ENCODE assay signal across 19 cellular contexts in the genomic region with DNA sequence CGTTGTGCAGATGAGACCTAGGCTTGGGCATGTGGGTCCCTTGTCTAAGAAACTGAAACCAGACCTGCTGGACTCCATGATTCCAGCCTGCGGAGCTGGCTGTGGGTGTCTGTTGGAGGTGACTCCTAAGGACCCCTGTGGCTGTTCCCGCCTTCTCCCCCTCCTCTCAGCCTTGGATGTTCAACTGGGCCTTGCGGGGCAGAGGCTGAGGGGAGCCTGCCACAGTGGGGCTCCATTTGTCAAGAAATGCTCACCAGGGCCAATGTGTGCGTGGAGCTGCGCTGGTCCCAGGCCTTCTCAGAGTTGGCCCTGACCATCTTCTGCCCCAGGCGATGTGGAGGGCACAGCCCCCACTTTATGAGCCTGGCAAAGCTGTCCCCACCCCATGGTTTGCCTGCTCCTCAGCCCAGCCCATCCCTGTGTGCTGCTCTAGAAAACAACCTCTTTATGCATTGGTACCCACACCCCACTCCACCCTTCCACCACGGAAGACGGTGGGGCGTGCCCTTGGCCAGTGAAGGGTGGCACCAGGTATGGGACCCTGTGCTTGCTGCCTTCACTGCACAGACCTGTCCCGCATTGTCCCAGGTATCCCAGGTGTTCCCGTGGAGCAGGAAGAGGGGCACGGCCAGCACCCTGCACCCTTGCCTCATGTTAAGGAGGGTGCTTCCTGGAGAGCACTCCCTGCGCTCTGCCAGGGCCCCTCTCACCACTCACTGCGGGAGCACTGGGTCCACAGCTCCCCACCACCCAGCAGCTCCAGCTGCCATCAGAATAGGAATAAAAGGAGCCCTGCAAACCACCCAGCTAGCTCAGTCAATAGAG. TPM values are rescaled to one million over a fixed set of nuclear protein-coding genes. Genes with fewer than 3 reads are reported as not detected.
DNase-seq lines count a peak whose midpoint lies in the region; ATAC-seq, FAIRE-seq and TF ChIP-seq lines count a peak whose summit lies in the region.
"Had no signal": no experiment of that assay in that cellular context is flagged by ENCODE, and none has a peak within 500 bp of the region (broad histone marks: within the 10 kb centered on the region; RNA-seq: fewer than 3 reads in every experiment).

No MANE protein-coding gene starts in this region.

- H3K4me1 Mint-ChIP-seq in MCF 10A (ENCODE audit: insufficient read depth, unreplicated experiment), result peaks cover 24% of the 10 kb centered on the region

- BruUV-seq in MCF 10A (replicated peaks; lab: Mats Ljungman, UMichigan), result no TSS peak
- BruUV-seq in mammary epithelial cell (replicated peaks; lab: Mats Ljungman, UMichigan), result no TSS peak
- no TSS peak for BruUV-seq in HepG2 (replicated peaks; lab: Mats Ljungman, UMichigan)

- CTCF ChIA-PET in MCF 10A (lab: Yijun Ruan, JAX) (interaction anchor here (0.6 to 5.3 kb wide), 5 partner anchors 24 to 104 kb away, joined by 3 to 28 read pairs (median 6); no protein-coding TSS in a partner anchor), mammary epithelial cell (lab: Charles Lee; ENCODE audit: low non-redundant PET) (no interaction called here), HepG2 (lab: Yijun Ruan, JAX; ENCODE audit: low intra/inter-chr PET ratio, low total read pairs) (no interaction called here)

- no peak overlapping the region for H2AFZ ChIP-seq in mammary epithelial cell (ENCODE audit: low read depth, low read length)
- no peak overlapping the region for H2AFZ ChIP-seq in HepG2 (ENCODE audit: low read length)

- WGBS in mammary epithelial cell (ENCODE audit: low coverage, missing lambda C conversion rate), result 100% methylated on average over 12 of the region's 15 CpGs
- WGBS in HepG2 (ENCODE audit: low lambda C conversion rate), result 97% methylated on average over 6 of the region's 15 CpGs

- dilution Hi-C loops in mammary epithelial cell (cut with HindIII; ENCODE audit: low sequenced_read_pairs), result no loop called here

- H3K4me3 ChIP-seq in mammary epithelial cell (replicated peaks in 1 of 3; ENCODE audit: insufficient read depth in 1 of 3, low read depth in 2 of 3, low read length in 3 of 3) (no peak overlapping the region), WERI-Rb-1 (ENCODE audit: low read depth, low read length) (no peak overlapping the region), HepG2 (replicated peaks in 1 of 3; ENCODE audit: insufficient read depth in 1 of 3, low read depth in 2 of 3, low read length in 3 of 3) (no peak overlapping the region), upper lobe of right lung (no peak overlapping the region)
- H3K4me3 ChIP-seq: smooth muscle cell, stomach had no signal

- peaks cover 40% of the 10 kb centered on the region for H3K4me1 ChIP-seq in mammary epithelial cell (ENCODE audit: insufficient read depth, low read length)
- H3K4me1 ChIP-seq in HepG2 (ENCODE audit: insufficient read depth, low read length), result peaks cover 66% of the 10 kb centered on the region
- no peaks in the 10 kb centered on the region for H3K4me1 ChIP-seq in upper lobe of right lung

- H3K27ac Mint-ChIP-seq in MCF 10A (ENCODE audit: low read depth, unreplicated experiment), result peak overlapping the region; percentile 31
- H3K27ac Mint-ChIP-seq: activated CD8-positive, alpha-beta memory T cell treated with anti-CD3 and anti-CD28 coated beads, Interleukin-2, amount 10 ng/mL, durations not matched to agents 7 days and 5 days had no signal

- H3K79me2 ChIP-seq in mammary epithelial cell (ENCODE audit: insufficient read depth, low read length) (no peaks in the 10 kb centered on the region), HepG2 (ENCODE audit: insufficient read depth, low read length) (no peaks in the 10 kb centered on the region)

- H3K9me3 ChIP-seq in mammary epithelial cell (replicated peaks; ENCODE audit: insufficient read depth, low read length) (peaks cover 5% of the 10 kb centered on the region), WERI-Rb-1 (ENCODE audit: severe bottlenecking) (peaks cover 6% of the 10 kb centered on the region), HepG2 (ENCODE audit: low read length) (no peaks in the 10 kb centered on the region), upper lobe of right lung (no peaks in the 10 kb centered on the region)

- H3K36me3 ChIP-seq in mammary epithelial cell (ENCODE audit: insufficient read depth, low read length), result no peaks in the 10 kb centered on the region
- H3K36me3 ChIP-seq in WERI-Rb-1, result no peaks in the 10 kb centered on the region
- H3K36me3 ChIP-seq in HepG2 (replicated peaks in 1 of 2; ENCODE audit: control insufficient read depth in 1 of 2, insufficient read depth in 2 of 2, low read length in 2 of 2), result peaks cover 5 to 30% of the 10 kb centered on the region in 2 experiments
- no peaks in the 10 kb centered on the region for H3K36me3 ChIP-seq in upper lobe of right lung
- H3K36me3 ChIP-seq: stomach had no signal

- H3K4me2 ChIP-seq in mammary epithelial cell (ENCODE audit: insufficient read depth, low read depth, low read length), result no peak overlapping the region
- H3K4me2 ChIP-seq in HepG2 (ENCODE audit: low read depth, low read length), result no peak overlapping the region

- TF ChIP-seq EP300 in HepG2 (IDR thresholded peaks at IDR 0.05; ENCODE audit: low read depth in 2 of 2, low read length in 2 of 2) (no peak), HepG2 (CRISPR knock-in tag; IDR thresholded peaks at IDR 0.05; ENCODE audit: borderline replicate concordance) (no peak)

- TF ChIP-seq RAD21 in HepG2 (CRISPR knock-in tag; IDR thresholded peaks at IDR 0.05), result no peak

- H3K27me3 Mint-ChIP-seq in MCF 10A (ENCODE audit: insufficient read depth, unreplicated experiment), result no peaks in the 10 kb centered on the region

- H4K20me1 ChIP-seq in mammary epithelial cell (ENCODE audit: insufficient read depth, low read length), result no peaks in the 10 kb centered on the region
- no peaks in the 10 kb centered on the region; the same call in 1 of the 2 replicates for H4K20me1 ChIP-seq in HepG2 (ENCODE audit: insufficient read depth, low read length)

- in situ Hi-C loops in mammary epithelial cell (cut with MboI; ENCODE audit: low sequenced_read_pairs in 2 of 2), result no loop called here
- in situ Hi-C loops in HepG2 (cut with HindIII; ENCODE audit: extremely low pct_ligation_motif_present, low pct_unique_long_range_greater_than_20kb), result no loop called here

- no peak for TF ChIP-seq POLR2A in HepG2 (IDR thresholded peaks at IDR 0.05; ENCODE audit: insufficient read depth in 1 of 2, low read depth in 2 of 2, low read length in 2 of 2)

- intact Hi-C loops in MCF 10A (cut with micrococcal nuclease), result loop anchor here (2.0 kb wide), 1 partner anchor 29 kb away; no protein-coding TSS in a partner anchor
- intact Hi-C loops in mammary epithelial cell (cut with micrococcal nuclease), result loop anchor here (2.0 to 5.0 kb wide), 2 partner anchors 38 to 65 kb away; no protein-coding TSS in a partner anchor
- intact Hi-C loops in HepG2 (cut with micrococcal nuclease; ENCODE audit: unreplicated experiment), result no loop called here
- intact Hi-C loops in upper lobe of right lung (cut with DNase I), result no loop called here

- POLR2A ChIA-PET in MCF 10A (lab: Yijun Ruan, JAX), result interaction anchor here (0.7 to 4.3 kb wide), 7 partner anchors 9 to 404 kb away, joined by 3 to 22 read pairs (median 3); a partner anchor contains a TSS
- POLR2A ChIA-PET in HepG2 (lab: Yijun Ruan, JAX), result interaction anchor here (1.5 to 2.1 kb wide), 3 partner anchors 11 to 31 kb away, joined by 5 to 6 read pairs (median 5); a partner anchor contains a TSS

- H3K9ac ChIP-seq in mammary epithelial cell (ENCODE audit: insufficient read depth, low read length) (no peak overlapping the region), HepG2 (ENCODE audit: insufficient read depth, low read depth, low read length) (no peak overlapping the region)

- no peak for TF ChIP-seq CTCF in MCF 10A (IDR thresholded peaks at IDR 0.05; ENCODE audit: unreplicated experiment)
- TF ChIP-seq CTCF in mammary epithelial cell (conservative IDR thresholded peaks at IDR 0.05 in 1 of 2, IDR thresholded peaks at IDR 0.05 in 1 of 2; ENCODE audit: extremely low read depth in 1 of 2, insufficient read depth in 1 of 2, low read depth in 1 of 2, low read length in 2 of 2), result no peak
- TF ChIP-seq CTCF in WERI-Rb-1 (IDR thresholded peaks at IDR 0.05; ENCODE audit: low read depth, low read length), result 0 out of 2 replicates have a peak, but pooled peaks have one; percentile 4
- TF ChIP-seq CTCF in HepG2 (CRISPR knock-in tag; IDR thresholded peaks at IDR 0.05), result peak; percentile 30; the same call in 1 of the 2 replicates
- TF ChIP-seq CTCF in upper lobe of right lung (IDR thresholded peaks at IDR 0.05), result no peak

- DNase-seq in MCF 10A (ENCODE audit: unreplicated experiment) (peak; percentile 29), mammary epithelial cell (no peak), WERI-Rb-1 (peak; percentile 66), HepG2 (ENCODE audit: low spot score) (no peak), upper lobe of right lung (no peak)
- no peak for DNase-seq in stimulated activated naive CD4-positive, alpha-beta T cell treated with Interleukin-2 at 50 U/mL for 16 hours (lab: John Stamatoyannopoulos, UW)
- DNase-seq: activated CD4-positive, CD25-positive, alpha-beta regulatory T cell treated with anti-CD3 and anti-CD28 coated beads, Interleukin-2, amount 50 U/mL, for 72 hours; activated CD8-positive, alpha-beta memory T cell treated with anti-CD3 and anti-CD28 coated beads, Interleukin-2, amount 10 ng/mL, durations not matched to agents 7 days and 5 days; activated naive CD4-positive, alpha-beta T cell; effector memory CD4-positive, alpha-beta T cell; GDM1; NCI-H2081 treated with DMSO at 0.1 percent for 48 hours; NCI-H774; occipital lobe; stomach had no signal

- no peaks in the 10 kb centered on the region for H3K27me3 ChIP-seq in mammary epithelial cell (ENCODE audit: insufficient read depth, low read length)
- H3K27me3 ChIP-seq in WERI-Rb-1 (ENCODE audit: insufficient read depth, low read depth, severe bottlenecking), result no peaks in the 10 kb centered on the region
- no peaks in the 10 kb centered on the region; a peak in 1 of 5 replicates for H3K27me3 ChIP-seq in HepG2 (ENCODE audit: control insufficient read depth in 1 of 2, insufficient read depth in 2 of 2, low read length in 2 of 2)
- H3K27me3 ChIP-seq in upper lobe of right lung, result no peaks in the 10 kb centered on the region
- H3K27me3 ChIP-seq: stomach had no signal

- H3K27ac ChIP-seq in mammary epithelial cell (ENCODE audit: insufficient read depth, low read depth, low read length), result no peak overlapping the region
- H3K27ac ChIP-seq in WERI-Rb-1, result peak overlapping the region; percentile 91
- H3K27ac ChIP-seq in HepG2 (ENCODE audit: extremely low read length, insufficient read depth, low read length), result no peak overlapping the region
- H3K27ac ChIP-seq in upper lobe of right lung, result no peak overlapping the region

- no peaks in the 10 kb centered on the region for H3K9me3 Mint-ChIP-seq in MCF 10A (ENCODE audit: unreplicated experiment)

- H3K36me3 Mint-ChIP-seq in MCF 10A (ENCODE audit: insufficient read depth, unreplicated experiment), result peaks cover 56% of the 10 kb centered on the region

- ATAC-seq in HepG2 (peak; percentile 9), upper lobe of right lung (peak; percentile 12), HG03097 (IDR thresholded peaks at IDR 0.05; ENCODE audit: low FRiP score, unreplicated experiment) (no peak), GM18873 (IDR thresholded peaks at IDR 0.05; ENCODE audit: low FRiP score, unreplicated experiment) (no peak)
- ATAC-seq: activated CD8-positive, alpha-beta memory T cell treated with anti-CD3 and anti-CD28 coated beads, Interleukin-2, amount 10 ng/mL, durations not matched to agents 7 days and 5 days had no signal

- H3K4me3 Mint-ChIP-seq in MCF 10A (ENCODE audit: unreplicated experiment), result no peak overlapping the region
- H3K4me3 Mint-ChIP-seq: activated CD8-positive, alpha-beta memory T cell treated with anti-CD3 and anti-CD28 coated beads, Interleukin-2, amount 10 ng/mL, durations not matched to agents 7 days and 5 days had no signal

- FAIRE-seq in HepG2 (lab: Jason Lieb, UNC), result no peak

RNA-seq across cellular contexts. Expression of a gene that starts 7.9 kb away (rescaled TPM):
- total RNA-seq in MCF 10A (2022), result not detected in 2 replicates
- under 1 TPM in 1 of 2 donors, not detected in 1; 0.31 TPM for total RNA-seq in mammary epithelial cell
- polyA plus RNA-seq in mammary epithelial cell, result 0.10 TPM
- polyA minus RNA-seq in mammary epithelial cell, result not detected
- total RNA-seq in HepG2 (2016; rRNA removed; fragmentation: Illumina TruSeq; extraction: Trizol), result not detected in 2 replicates
- not detected in 2 replicates for total RNA-seq in HepG2 (2016; cell fraction: cytosol; rRNA removed; fragmentation: Illumina TruSeq; extraction: Trizol; ENCODE audit: low read depth)
- total RNA-seq in HepG2 (2016; cell fraction: insoluble cytoplasmic fraction; rRNA removed; fragmentation: Illumina TruSeq; extraction: Trizol), result 0.13 TPM in 1 of 2 replicates, not detected in the other
- not detected in 2 replicates for total RNA-seq in HepG2 (2016; cell fraction: membrane; rRNA removed; fragmentation: Illumina TruSeq; extraction: Trizol)
- total RNA-seq in HepG2 (2016; cell fraction: nucleus; rRNA removed; fragmentation: Illumina TruSeq; extraction: Trizol), result not detected in 2 replicates
- polyA plus RNA-seq in HepG2 (2011; rRNA removed), result not detected in 2 replicates
- polyA plus RNA-seq in HepG2 (2011; cell fraction: cytosol; rRNA removed), result not detected in 2 replicates
- polyA plus RNA-seq in HepG2 (2011; cell fraction: nucleus; rRNA removed), result not detected in 2 replicates
- not detected in 2 replicates for polyA plus RNA-seq in HepG2 (2012)
- not detected in 2 replicates for polyA plus RNA-seq in HepG2 (2016; cell fraction: cytosol; fragmentation: Illumina TruSeq; extraction: Trizol; ENCODE audit: low read depth)
- not detected in 2 replicates for polyA plus RNA-seq in HepG2 (2016; cell fraction: insoluble cytoplasmic fraction; fragmentation: Illumina TruSeq; extraction: Trizol; ENCODE audit: low read depth)
- not detected in 2 replicates for polyA plus RNA-seq in HepG2 (2016; cell fraction: membrane; fragmentation: Illumina TruSeq; extraction: Trizol; ENCODE audit: low read depth)
- not detected in 2 replicates for polyA plus RNA-seq in HepG2 (2016; cell fraction: nucleus; fragmentation: Illumina TruSeq; extraction: Trizol; ENCODE audit: insufficient read depth, low read depth)
- not detected in 2 replicates for polyA minus RNA-seq in HepG2 (2011; rRNA and poly(A)+ RNA removed; ENCODE audit: low replicate concordance)
- not detected in 2 replicates for polyA minus RNA-seq in HepG2 (2011; cell fraction: cytosol; rRNA and poly(A)+ RNA removed)
- polyA minus RNA-seq in HepG2 (2011; cell fraction: nucleus; rRNA and poly(A)+ RNA removed), result not detected in 2 replicates
- not detected for total RNA-seq in upper lobe of right lung
- total RNA-seq: activated CD8-positive, alpha-beta memory T cell treated with anti-CD3 and anti-CD28 coated beads, Interleukin-2, amount 10 ng/mL, durations not matched to agents 7 days and 5 days; occipital lobe; smooth muscle cell; stomach; T-helper 1 cell treated with Interleukin-12 subunit alpha and Interleukin-12 subunit beta and Interleukin-4 antibody, amounts not matched to agents 30 ng/mL and 1 ng/mL, for 36 hours had no signal

RNA-seq across cellular contexts. Expression of a gene that starts 30.6 kb away (rescaled TPM):
- total RNA-seq in MCF 10A (2022), result 252 and 294 TPM in 2 replicates
- total RNA-seq in mammary epithelial cell, result 1 to 10 TPM; 4.3 to 5.9 TPM
- polyA plus RNA-seq in mammary epithelial cell, result 1.5 TPM
- polyA minus RNA-seq in mammary epithelial cell, result not detected
- total RNA-seq in HepG2 (2016; rRNA removed; fragmentation: Illumina TruSeq; extraction: Trizol), result 34.6 and 60.4 TPM in 2 replicates
- 15.6 and 16.8 TPM in 2 replicates for total RNA-seq in HepG2 (2016; cell fraction: cytosol; rRNA removed; fragmentation: Illumina TruSeq; extraction: Trizol; ENCODE audit: low read depth)
- total RNA-seq in HepG2 (2016; cell fraction: insoluble cytoplasmic fraction; rRNA removed; fragmentation: Illumina TruSeq; extraction: Trizol), result 26.1 and 65.2 TPM in 2 replicates
- 26.0 and 27.7 TPM in 2 replicates for total RNA-seq in HepG2 (2016; cell fraction: membrane; rRNA removed; fragmentation: Illumina TruSeq; extraction: Trizol)
- 86.6 and 113 TPM in 2 replicates for total RNA-seq in HepG2 (2016; cell fraction: nucleus; rRNA removed; fragmentation: Illumina TruSeq; extraction: Trizol)
- polyA plus RNA-seq in HepG2 (2011; rRNA removed), result 91.6 and 133 TPM in 2 replicates
- polyA plus RNA-seq in HepG2 (2011; cell fraction: cytosol; rRNA removed), result 71.6 and 76.1 TPM in 2 replicates
- 264 and 286 TPM in 2 replicates for polyA plus RNA-seq in HepG2 (2011; cell fraction: nucleus; rRNA removed)
- polyA plus RNA-seq in HepG2 (2012), result 157 and 182 TPM in 2 replicates
- 14.0 and 14.9 TPM in 2 replicates for polyA plus RNA-seq in HepG2 (2016; cell fraction: cytosol; fragmentation: Illumina TruSeq; extraction: Trizol; ENCODE audit: low read depth)
- 44.3 and 62.9 TPM in 2 replicates for polyA plus RNA-seq in HepG2 (2016; cell fraction: insoluble cytoplasmic fraction; fragmentation: Illumina TruSeq; extraction: Trizol; ENCODE audit: low read depth)
- polyA plus RNA-seq in HepG2 (2016; cell fraction: membrane; fragmentation: Illumina TruSeq; extraction: Trizol; ENCODE audit: low read depth), result 31.7 and 35.7 TPM in 2 replicates
- polyA plus RNA-seq in HepG2 (2016; cell fraction: nucleus; fragmentation: Illumina TruSeq; extraction: Trizol; ENCODE audit: insufficient read depth, low read depth), result 327 and 338 TPM in 2 replicates
- 0.07 and 103 TPM in 2 replicates for polyA minus RNA-seq in HepG2 (2011; rRNA and poly(A)+ RNA removed; ENCODE audit: low replicate concordance)
- polyA minus RNA-seq in HepG2 (2011; cell fraction: cytosol; rRNA and poly(A)+ RNA removed), result 60.8 and 79.8 TPM in 2 replicates
- polyA minus RNA-seq in HepG2 (2011; cell fraction: nucleus; rRNA and poly(A)+ RNA removed), result 44.8 and 60.0 TPM in 2 replicates
- 42.6 TPM for total RNA-seq in upper lobe of right lung

RNA-seq across cellular contexts. Expression of a gene that starts 33.0 kb away (rescaled TPM):
- total RNA-seq in MCF 10A (2022) (0.58 and 1.6 TPM in 2 replicates), mammary epithelial cell (under 1 TPM in 1 of 2 donors, not detected in 1; under 0.01 TPM), HepG2 (2016; rRNA removed; fragmentation: Illumina TruSeq; extraction: Trizol) (not detected in 2 replicates), upper lobe of right lung (4.9 TPM)
- polyA plus RNA-seq in mammary epithelial cell (not detected), HepG2 (2011; rRNA removed) (not detected in 2 replicates)
- polyA minus RNA-seq in mammary epithelial cell, result not detected
- 0.09 TPM in 1 of 2 replicates, not detected in the other for total RNA-seq in HepG2 (2016; cell fraction: cytosol; rRNA removed; fragmentation: Illumina TruSeq; extraction: Trizol; ENCODE audit: low read depth)
- total RNA-seq in HepG2 (2016; cell fraction: insoluble cytoplasmic fraction; rRNA removed; fragmentation: Illumina TruSeq; extraction: Trizol), result not detected in 2 replicates
- not detected in 2 replicates for total RNA-seq in HepG2 (2016; cell fraction: membrane; rRNA removed; fragmentation: Illumina TruSeq; extraction: Trizol)
- not detected in 2 replicates for total RNA-seq in HepG2 (2016; cell fraction: nucleus; rRNA removed; fragmentation: Illumina TruSeq; extraction: Trizol)
- not detected in 2 replicates for polyA plus RNA-seq in HepG2 (2011; cell fraction: cytosol; rRNA removed)
- not detected in 2 replicates for polyA plus RNA-seq in HepG2 (2011; cell fraction: nucleus; rRNA removed)
- not detected in 2 replicates for polyA plus RNA-seq in HepG2 (2012)
- polyA plus RNA-seq in HepG2 (2016; cell fraction: cytosol; fragmentation: Illumina TruSeq; extraction: Trizol; ENCODE audit: low read depth), result 0.09 TPM in 1 of 2 replicates, not detected in the other
- not detected in 2 replicates for polyA plus RNA-seq in HepG2 (2016; cell fraction: insoluble cytoplasmic fraction; fragmentation: Illumina TruSeq; extraction: Trizol; ENCODE audit: low read depth)
- polyA plus RNA-seq in HepG2 (2016; cell fraction: membrane; fragmentation: Illumina TruSeq; extraction: Trizol; ENCODE audit: low read depth), result not detected in 2 replicates
- not detected in 2 replicates for polyA plus RNA-seq in HepG2 (2016; cell fraction: nucleus; fragmentation: Illumina TruSeq; extraction: Trizol; ENCODE audit: insufficient read depth, low read depth)
- polyA minus RNA-seq in HepG2 (2011; rRNA and poly(A)+ RNA removed; ENCODE audit: low replicate concordance), result 1.7 TPM in 1 of 2 replicates, not detected in the other
- polyA minus RNA-seq in HepG2 (2011; cell fraction: cytosol; rRNA and poly(A)+ RNA removed), result 1.3 TPM in 1 of 2 replicates, not detected in the other
- polyA minus RNA-seq in HepG2 (2011; cell fraction: nucleus; rRNA and poly(A)+ RNA removed), result 0.26 TPM in 1 of 2 replicates, not detected in the other
- total RNA-seq: smooth muscle cell had no signal

Comparison
In these comparisons a context has a peak if more than half of its experiments do, and no peak if none do; other contexts are left out.
1. DNase-seq: peak in MCF 10A (single experiment) and WERI-Rb-1 (single experiment); none in mammary epithelial cell (single experiment), HepG2 (single experiment), upper lobe of right lung (single experiment) and stimulated activated naive CD4-positive, alpha-beta T cell treated with Interleukin-2 at 50 U/mL for 16 hours (single experiment).
2. CTCF ChIP-seq: peak in WERI-Rb-1 (single experiment) and HepG2 (single experiment); none in MCF 10A (single experiment), mammary epithelial cell (0 of 2) and upper lobe of right lung (single experiment).
3. ATAC-seq: peak in HepG2 (single experiment) and upper lobe of right lung (single experiment); none in HG03097 (single experiment) and GM18873 (single experiment).
4. intact Hi-C loops: an anchor here in MCF 10A (2.0 kb wide) and mammary epithelial cell (2.0 to 5.0 kb wide); none called in HepG2 and upper lobe of right lung.